Comparison of ENCODE assay signal across 7 cellular contexts in genomic region chr3:156792945-156793344, GRCh38. TPM values are rescaled to one million over a fixed set of nuclear protein-coding genes. Genes with fewer than 3 reads are reported as not detected.
A peak's percentile ranks its signal among the peaks of the same experiment; 100 is the strongest.
DNase-seq lines count a peak whose midpoint lies in the region; ATAC-seq and TF ChIP-seq lines count a peak whose summit lies in the region.

No MANE protein-coding gene starts in this region.

- no peaks in the 10 kb centered on the region for H3K27me3 Mint-ChIP-seq in activated T-helper 2 cell treated with anti-CD3 and anti-CD28 coated beads, Interferon-gamma antibody, Interleukin-2, Interleukin-4, amounts not matched to agents 10 μg/mL and 5 μg/mL and 100 μg/mL, durations not matched to agents 14 hours and 24 hours and 36 hours (ENCODE audit: low read depth)
- H3K27me3 Mint-ChIP-seq in nephron (ENCODE audit: low read depth): no peaks in the 10 kb centered on the region

- no peaks in the 10 kb centered on the region for H3K9me3 Mint-ChIP-seq in activated T-helper 2 cell treated with anti-CD3 and anti-CD28 coated beads, Interferon-gamma antibody, Interleukin-2, Interleukin-4, amounts not matched to agents 10 μg/mL and 5 μg/mL and 100 μg/mL, durations not matched to agents 14 hours and 24 hours and 36 hours
- H3K9me3 Mint-ChIP-seq in nephron: no peaks in the 10 kb centered on the region

- peak; percentile 59 for ATAC-seq in GM18498 (IDR thresholded peaks at IDR 0.05; ENCODE audit: unreplicated experiment)
- ATAC-seq in HG03460 (IDR thresholded peaks at IDR 0.05; ENCODE audit: unreplicated experiment): peak; percentile 63

- DNase-seq in activated T-helper 2 cell treated with anti-CD3 and anti-CD28 coated beads, Interferon-gamma antibody, Interleukin-2, Interleukin-4, amounts not matched to agents 10 μg/mL and 5 μg/mL and 100 μg/mL, durations not matched to agents 14 hours and 24 hours and 36 hours (ENCODE audit: low spot score): no peak
- no peak for DNase-seq in GM10266 (ENCODE audit: extremely low spot score)
- no peak for DNase-seq in stimulated activated CD4-positive, alpha-beta T cell treated with anti-CD3 and anti-CD28 coated beads, Interleukin-15, amount 100 ng/mL, for 24 hours
- no peak for DNase-seq in NCI-H2107 treated with DMSO at 0.1 percent for 48 hours (lab: John Stamatoyannopoulos, UW; ENCODE audit: unreplicated experiment)

- H3K36me3 Mint-ChIP-seq in activated T-helper 2 cell treated with anti-CD3 and anti-CD28 coated beads, Interferon-gamma antibody, Interleukin-2, Interleukin-4, amounts not matched to agents 10 μg/mL and 5 μg/mL and 100 μg/mL, durations not matched to agents 14 hours and 24 hours and 36 hours (ENCODE audit: low read depth): peaks cover 33% of the 10 kb centered on the region
- no peaks in the 10 kb centered on the region for H3K36me3 Mint-ChIP-seq in nephron (ENCODE audit: low read depth)

- H3K4me3 Mint-ChIP-seq in activated T-helper 2 cell treated with anti-CD3 and anti-CD28 coated beads, Interferon-gamma antibody, Interleukin-2, Interleukin-4, amounts not matched to agents 10 μg/mL and 5 μg/mL and 100 μg/mL, durations not matched to agents 14 hours and 24 hours and 36 hours (ENCODE audit: low read depth): no peak overlapping the region
- no peak overlapping the region for H3K4me3 Mint-ChIP-seq in nephron

- intact Hi-C loops in activated T-helper 2 cell treated with anti-CD3 and anti-CD28 coated beads, Interferon-gamma antibody, Interleukin-2, Interleukin-4, amounts not matched to agents 10 μg/mL and 5 μg/mL and 100 μg/mL, durations not matched to agents 14 hours and 24 hours and 36 hours (cut with micrococcal nuclease): no loop called here

- H3K27ac Mint-ChIP-seq in activated T-helper 2 cell treated with anti-CD3 and anti-CD28 coated beads, Interferon-gamma antibody, Interleukin-2, Interleukin-4, amounts not matched to agents 10 μg/mL and 5 μg/mL and 100 μg/mL, durations not matched to agents 14 hours and 24 hours and 36 hours: peak overlapping the region; percentile 83
- H3K27ac Mint-ChIP-seq in nephron: peak overlapping the region in 2 of 3 experiments; percentile 8 to 20

- peaks cover 47% of the 10 kb centered on the region for H3K4me1 Mint-ChIP-seq in activated T-helper 2 cell treated with anti-CD3 and anti-CD28 coated beads, Interferon-gamma antibody, Interleukin-2, Interleukin-4, amounts not matched to agents 10 μg/mL and 5 μg/mL and 100 μg/mL, durations not matched to agents 14 hours and 24 hours and 36 hours (ENCODE audit: low read depth)
- peaks cover 16% of the 10 kb centered on the region for H3K4me1 Mint-ChIP-seq in nephron

- no peak for TF ChIP-seq CTCF in nephron (IDR thresholded peaks at IDR 0.05; ENCODE audit: unreplicated experiment in 3 of 3)
- no peak for TF ChIP-seq CTCF in GM10266 (IDR thresholded peaks at IDR 0.05; ENCODE audit: control insufficient read depth, insufficient read depth, low read depth, missing control alignments)

RNA-seq across cellular contexts. Expression of gene LEKR1, which starts 33.2 kb away (rescaled TPM):
- 0.30 and 0.52 TPM in 2 replicates for total RNA-seq in activated T-helper 2 cell treated with anti-CD3 and anti-CD28 coated beads, Interferon-gamma antibody, Interleukin-2, Interleukin-4, amounts not matched to agents 10 μg/mL and 5 μg/mL and 100 μg/mL, durations not matched to agents 14 hours and 24 hours and 36 hours
